8 cellular contexts compared by ENCODE assay signal in genomic region chr3:128054363-128054762, GRCh38. TPM values are rescaled to one million over a fixed set of nuclear protein-coding genes. Genes with fewer than 3 reads are reported as not detected.
DNase-seq lines count a peak whose midpoint lies in the region; ATAC-seq, FAIRE-seq and TF ChIP-seq lines count a peak whose summit lies in the region.

No MANE protein-coding gene starts in this region.

- peaks cover 40% of the 10 kb centered on the region for H3K4me1 Mint-ChIP-seq in activated CD8-positive, alpha-beta memory T cell treated with anti-CD3 and anti-CD28 coated beads, Interleukin-2, amount 10 ng/mL, durations not matched to agents 7 days and 5 days
- peaks cover 39% of the 10 kb centered on the region for H3K4me1 Mint-ChIP-seq in activated CD8-positive, alpha-beta T cell treated with anti-CD3 and anti-CD28 coated beads for 36 hours (ENCODE audit: low read depth)
- H3K4me1 Mint-ChIP-seq in stimulated activated naive B cell treated with anti-CD40 and anti-IgM and Interleukin-4, amounts not matched to agents 10 μg/mL and 1 μg/mL and 100 μg/mL, for 72 hours = peaks cover 25 to 39% of the 10 kb centered on the region in 2 donors

- peak overlapping the region; percentile 19 for H3K27ac Mint-ChIP-seq in activated CD8-positive, alpha-beta memory T cell treated with anti-CD3 and anti-CD28 coated beads, Interleukin-2, amount 10 ng/mL, durations not matched to agents 7 days and 5 days
- peak overlapping the region; percentile 94 for H3K27ac Mint-ChIP-seq in activated CD8-positive, alpha-beta T cell treated with anti-CD3 and anti-CD28 coated beads for 36 hours
- peak overlapping the region; percentile 98 for H3K27ac Mint-ChIP-seq in stimulated activated naive B cell treated with anti-CD40 and anti-IgM and Interleukin-4, amounts not matched to agents 10 μg/mL and 1 μg/mL and 100 μg/mL, for 72 hours

- POLR2A ChIA-PET in activated CD8-positive, alpha-beta T cell treated with anti-CD3 and anti-CD28 coated beads for 36 hours (lab: Charles Lee) = interaction anchor here (1.6 to 6.2 kb wide), 3 partner anchors 8 to 17 kb away, joined by 7 to 37 read pairs (median 18); no protein-coding TSS in a partner anchor

- no peak for DNase-seq in activated CD8-positive, alpha-beta memory T cell treated with anti-CD3 and anti-CD28 coated beads, Interleukin-2, amount 10 ng/mL, durations not matched to agents 7 days and 5 days
- DNase-seq in activated CD8-positive, alpha-beta memory T cell treated with anti-CD3 and anti-CD28 coated beads for 24 hours = no peak
- DNase-seq in activated CD8-positive, alpha-beta T cell treated with anti-CD3 and anti-CD28 coated beads for 36 hours = no peak
- DNase-seq in hepatic stellate cell (ENCODE audit: low spot score) (peak; percentile 61), HTR-8/SVneo (ENCODE audit: insufficient read length, low spot score) (no peak), NCI-H2171 treated with DMSO at 0.1 percent for 48 hours (lab: John Stamatoyannopoulos, UW) (no peak), COLO668 (lab: John Stamatoyannopoulos, UW; ENCODE audit: unreplicated experiment) (no peak)
- no peak for DNase-seq in stimulated activated naive B cell treated with anti-CD40 and anti-IgM and Interleukin-4, amounts not matched to agents 10 μg/mL and 1 μg/mL and 100 μg/mL, for 72 hours

- no peaks in the 10 kb centered on the region for H3K9me3 Mint-ChIP-seq in activated CD8-positive, alpha-beta memory T cell treated with anti-CD3 and anti-CD28 coated beads, Interleukin-2, amount 10 ng/mL, durations not matched to agents 7 days and 5 days (ENCODE audit: low read depth)
- H3K9me3 Mint-ChIP-seq in activated CD8-positive, alpha-beta T cell treated with anti-CD3 and anti-CD28 coated beads for 36 hours = no peaks in the 10 kb centered on the region
- no peaks in the 10 kb centered on the region for H3K9me3 Mint-ChIP-seq in stimulated activated naive B cell treated with anti-CD40 and anti-IgM and Interleukin-4, amounts not matched to agents 10 μg/mL and 1 μg/mL and 100 μg/mL, for 72 hours

- peaks cover 43% of the 10 kb centered on the region for H3K36me3 Mint-ChIP-seq in activated CD8-positive, alpha-beta memory T cell treated with anti-CD3 and anti-CD28 coated beads, Interleukin-2, amount 10 ng/mL, durations not matched to agents 7 days and 5 days
- H3K36me3 Mint-ChIP-seq in activated CD8-positive, alpha-beta T cell treated with anti-CD3 and anti-CD28 coated beads for 36 hours (ENCODE audit: low read depth) = peaks cover 50% of the 10 kb centered on the region
- peaks cover 28 to 47% of the 10 kb centered on the region in 2 donors for H3K36me3 Mint-ChIP-seq in stimulated activated naive B cell treated with anti-CD40 and anti-IgM and Interleukin-4, amounts not matched to agents 10 μg/mL and 1 μg/mL and 100 μg/mL, for 72 hours

- peak overlapping the region; percentile 86 for H3K4me3 Mint-ChIP-seq in activated CD8-positive, alpha-beta memory T cell treated with anti-CD3 and anti-CD28 coated beads, Interleukin-2, amount 10 ng/mL, durations not matched to agents 7 days and 5 days
- H3K4me3 Mint-ChIP-seq in activated CD8-positive, alpha-beta T cell treated with anti-CD3 and anti-CD28 coated beads for 36 hours = peak overlapping the region; percentile 100
- H3K4me3 Mint-ChIP-seq in stimulated activated naive B cell treated with anti-CD40 and anti-IgM and Interleukin-4, amounts not matched to agents 10 μg/mL and 1 μg/mL and 100 μg/mL, for 72 hours = peak overlapping the region; percentile 89 to 94

- no peak for TF ChIP-seq CTCF in activated CD8-positive, alpha-beta T cell treated with anti-CD3 and anti-CD28 coated beads for 36 hours (IDR thresholded peaks at IDR 0.05)

- no peak for FAIRE-seq in HTR-8/SVneo (lab: Jason Lieb, UNC)

- H3K27me3 Mint-ChIP-seq in activated CD8-positive, alpha-beta memory T cell treated with anti-CD3 and anti-CD28 coated beads, Interleukin-2, amount 10 ng/mL, durations not matched to agents 7 days and 5 days = no peaks in the 10 kb centered on the region
- H3K27me3 Mint-ChIP-seq in activated CD8-positive, alpha-beta T cell treated with anti-CD3 and anti-CD28 coated beads for 36 hours = no peaks in the 10 kb centered on the region
- H3K27me3 Mint-ChIP-seq in stimulated activated naive B cell treated with anti-CD40 and anti-IgM and Interleukin-4, amounts not matched to agents 10 μg/mL and 1 μg/mL and 100 μg/mL, for 72 hours = no peaks in the 10 kb centered on the region

- CTCF ChIA-PET in activated CD8-positive, alpha-beta memory T cell treated with anti-CD3 and anti-CD28 coated beads, Interleukin-2, amount 10 ng/mL, durations not matched to agents 7 days and 5 days (lab: Charles Lee) = interaction anchor here (2.3 kb wide), 1 partner anchor 19 kb away, joined by 6 read pairs; no protein-coding TSS in a partner anchor
- CTCF ChIA-PET in activated CD8-positive, alpha-beta T cell treated with anti-CD3 and anti-CD28 coated beads for 36 hours (lab: Charles Lee) = interaction anchor here (1.4 kb wide), 1 partner anchor 21 kb away, joined by 3 read pairs; no protein-coding TSS in a partner anchor

- intact Hi-C loops in activated CD8-positive, alpha-beta T cell treated with anti-CD3 and anti-CD28 coated beads for 36 hours (cut with micrococcal nuclease) = no loop called here

- no peak for ATAC-seq in activated CD8-positive, alpha-beta memory T cell treated with anti-CD3 and anti-CD28 coated beads, Interleukin-2, amount 10 ng/mL, durations not matched to agents 7 days and 5 days
- no peak for ATAC-seq in activated CD8-positive, alpha-beta T cell treated with anti-CD3 and anti-CD28 coated beads for 36 hours
- ATAC-seq in stimulated activated naive B cell treated with anti-CD40 and anti-IgM and Interleukin-4, amounts not matched to agents 10 μg/mL and 1 μg/mL and 100 μg/mL, for 72 hours (replicated peaks) = no peak

RNA-seq across cellular contexts. Expression of gene SEC61A1, which starts 2.1 kb away (rescaled TPM):
- 100 to 1,000 TPM; 123 to 178 TPM for total RNA-seq in activated CD8-positive, alpha-beta memory T cell treated with anti-CD3 and anti-CD28 coated beads, Interleukin-2, amount 10 ng/mL, durations not matched to agents 7 days and 5 days
- 100 to 1,000 TPM; 107 to 116 TPM for total RNA-seq in activated CD8-positive, alpha-beta T cell treated with anti-CD3 and anti-CD28 coated beads for 36 hours

Comparison
In these comparisons a context has a peak if more than half of its experiments do, and no peak if none do; other contexts are left out.
1. H3K27ac Mint-ChIP-seq: peak in every context shown above with its lines; median percentile 98 in stimulated activated naive B cell treated with anti-CD40 and anti-IgM and Interleukin-4, amounts not matched to agents 10 μg/mL and 1 μg/mL and 100 μg/mL, for 72 hours; 94 in activated CD8-positive, alpha-beta T cell treated with anti-CD3 and anti-CD28 coated beads for 36 hours; 19 in activated CD8-positive, alpha-beta memory T cell treated with anti-CD3 and anti-CD28 coated beads, Interleukin-2, amount 10 ng/mL, durations not matched to agents 7 days and 5 days.